Comparison of ENCODE assay signal across 9 cellular contexts in the genomic region with DNA sequence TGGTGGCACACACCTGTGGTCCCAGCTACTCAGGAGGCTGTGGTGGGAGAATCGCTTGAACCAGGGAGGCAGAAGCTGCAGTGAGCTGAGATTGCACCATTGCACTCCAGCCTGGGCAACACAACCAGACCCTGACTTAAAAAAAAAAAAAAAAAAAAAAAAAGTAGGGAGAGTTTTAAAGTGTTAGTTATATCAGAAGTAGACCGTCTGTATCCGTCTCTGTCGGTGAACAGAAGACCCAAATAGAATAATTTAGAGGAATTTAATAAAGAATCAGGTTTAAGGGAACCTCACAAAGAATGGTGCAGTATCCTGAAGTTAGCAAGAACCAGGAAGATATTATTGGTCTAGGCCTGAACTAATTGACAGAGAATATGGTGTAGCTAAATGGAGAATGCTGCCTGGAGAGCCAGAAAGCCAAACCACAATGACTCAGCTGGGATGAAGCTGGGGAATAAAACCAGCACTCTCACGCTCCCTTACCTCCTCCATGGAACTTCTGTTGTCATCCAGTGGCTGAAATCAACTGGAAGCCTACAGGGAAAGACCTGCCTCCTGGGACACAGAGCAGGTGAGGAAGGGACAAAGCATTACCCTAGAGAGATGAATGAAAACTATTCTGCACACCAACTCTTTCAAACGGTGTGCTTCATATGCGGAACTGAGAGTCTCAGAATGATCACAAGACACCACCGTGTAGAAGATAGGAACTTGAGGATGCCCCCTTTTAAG. TPM values are rescaled to one million over a fixed set of nuclear protein-coding genes. Genes with fewer than 3 reads are reported as not detected.
A peak's percentile ranks its signal among the peaks of the same experiment; 100 is the strongest.
DNase-seq lines count a peak whose midpoint lies in the region; ATAC-seq and TF ChIP-seq lines count a peak whose summit lies in the region.
"Had no signal": no experiment of that assay in that cellular context is flagged by ENCODE, and none has a peak within 500 bp of the region (broad histone marks: within the 10 kb centered on the region; RNA-seq: fewer than 3 reads in every experiment).

No MANE protein-coding gene starts in this region.

- ATAC-seq in HG03460 (IDR thresholded peaks at IDR 0.05; ENCODE audit: unreplicated experiment) (peak; percentile 87), activated B cell treated with CpG ODN at 0.5 μM for 24 hours (ENCODE audit: low read depth) (peak; percentile 71)
- peak; percentile 88 to 94 for ATAC-seq in stimulated activated naive B cell treated with anti-CD40 and anti-IgM and Interleukin-4, amounts not matched to agents 10 μg/mL and 1 μg/mL and 100 μg/mL, for 72 hours (replicated peaks)

- TF ChIP-seq CTCF in activated B cell treated with CpG ODN at 0.5 μM for 24 hours (IDR thresholded peaks at IDR 0.05) (no peak), ascending aorta (IDR thresholded peaks at IDR 0.05) (no peak)

- CTCF ChIA-PET in activated B cell treated with CpG ODN at 0.5 μM for 24 hours (lab: Charles Lee): interaction anchor here (1.0 kb wide), 1 partner anchor 318 kb away, joined by 3 read pairs; no protein-coding TSS in a partner anchor
- CTCF ChIA-PET in activated CD4-positive, alpha-beta memory T cell treated with anti-CD3 and anti-CD28 coated beads for 36 hours (lab: Charles Lee): interaction anchor here (0.6 to 1.4 kb wide), 2 partner anchors 8 to 16 kb away, joined by 3 to 5 read pairs; no protein-coding TSS in a partner anchor

- peaks cover 4% of the 10 kb centered on the region for H3K27me3 Mint-ChIP-seq in activated B cell treated with CpG ODN at 0.5 μM for 24 hours
- H3K27me3 Mint-ChIP-seq in stimulated activated naive B cell treated with anti-CD40 and anti-IgM and Interleukin-4, amounts not matched to agents 10 μg/mL and 1 μg/mL and 100 μg/mL, for 72 hours: peaks cover 5 to 9% of the 10 kb centered on the region in 2 donors
- no peaks in the 10 kb centered on the region for H3K27me3 Mint-ChIP-seq in activated CD4-positive, alpha-beta memory T cell treated with anti-CD3 and anti-CD28 coated beads for 36 hours

- DNase-seq in DMS53 (lab: John Stamatoyannopoulos, UW) (peak; percentile 33), DMS53 treated with DMSO at 0.1 percent for 48 hours (lab: John Stamatoyannopoulos, UW; ENCODE audit: unreplicated experiment) (no peak), activated B cell treated with CpG ODN at 0.5 μM for 24 hours (no peak), ascending aorta (ENCODE audit: low spot score in 2 of 2) (no peak), ureter (ENCODE audit: low spot score) (no peak)
- no peak for DNase-seq in stimulated activated naive B cell treated with anti-CD40 and anti-IgM and Interleukin-4, amounts not matched to agents 10 μg/mL and 1 μg/mL and 100 μg/mL, for 72 hours
- DNase-seq in activated CD4-positive, alpha-beta memory T cell treated with anti-CD3 and anti-CD28 coated beads for 36 hours: no peak

- no peaks in the 10 kb centered on the region for H3K9me3 ChIP-seq in ascending aorta

- no peak overlapping the region for H3K27ac ChIP-seq in ascending aorta
- H3K27ac ChIP-seq: 22Rv1 had no signal

- intact Hi-C loops in activated B cell treated with CpG ODN at 0.5 μM for 24 hours (cut with micrococcal nuclease): no loop called here
- intact Hi-C loops in ascending aorta (cut with DNase I): no loop called here
- intact Hi-C loops in activated CD4-positive, alpha-beta memory T cell treated with anti-CD3 and anti-CD28 coated beads for 36 hours (cut with micrococcal nuclease): no loop called here

- POLR2A ChIA-PET in activated B cell treated with CpG ODN at 0.5 μM for 24 hours (lab: Charles Lee): interaction anchor here (0.7 to 1.2 kb wide), 2 partner anchors 324 to 439 kb away, joined by 3 to 5 read pairs; a partner anchor contains a TSS
- POLR2A ChIA-PET in activated CD4-positive, alpha-beta memory T cell treated with anti-CD3 and anti-CD28 coated beads for 36 hours (lab: Charles Lee): no interaction called here

- no peaks in the 10 kb centered on the region for H3K4me1 ChIP-seq in ascending aorta

- H3K27me3 ChIP-seq in ascending aorta: no peaks in the 10 kb centered on the region

- H3K4me3 Mint-ChIP-seq in activated B cell treated with CpG ODN at 0.5 μM for 24 hours: no peak overlapping the region
- H3K4me3 Mint-ChIP-seq in stimulated activated naive B cell treated with anti-CD40 and anti-IgM and Interleukin-4, amounts not matched to agents 10 μg/mL and 1 μg/mL and 100 μg/mL, for 72 hours: no peak overlapping the region
- no peak overlapping the region for H3K4me3 Mint-ChIP-seq in activated CD4-positive, alpha-beta memory T cell treated with anti-CD3 and anti-CD28 coated beads for 36 hours

- H3K27ac Mint-ChIP-seq in activated B cell treated with CpG ODN at 0.5 μM for 24 hours: no peak overlapping the region
- peak overlapping the region; percentile 53 for H3K27ac Mint-ChIP-seq in stimulated activated naive B cell treated with anti-CD40 and anti-IgM and Interleukin-4, amounts not matched to agents 10 μg/mL and 1 μg/mL and 100 μg/mL, for 72 hours
- H3K27ac Mint-ChIP-seq in activated CD4-positive, alpha-beta memory T cell treated with anti-CD3 and anti-CD28 coated beads for 36 hours: no peak overlapping the region

- no peaks in the 10 kb centered on the region for H3K36me3 Mint-ChIP-seq in activated B cell treated with CpG ODN at 0.5 μM for 24 hours (ENCODE audit: low read depth)
- no peaks in the 10 kb centered on the region for H3K36me3 Mint-ChIP-seq in stimulated activated naive B cell treated with anti-CD40 and anti-IgM and Interleukin-4, amounts not matched to agents 10 μg/mL and 1 μg/mL and 100 μg/mL, for 72 hours
- H3K36me3 Mint-ChIP-seq in activated CD4-positive, alpha-beta memory T cell treated with anti-CD3 and anti-CD28 coated beads for 36 hours: no peaks in the 10 kb centered on the region

- H3K36me3 ChIP-seq in ascending aorta: no peaks in the 10 kb centered on the region

- no peak overlapping the region for H3K4me3 ChIP-seq in ascending aorta

- H3K9me3 Mint-ChIP-seq in activated B cell treated with CpG ODN at 0.5 μM for 24 hours: no peaks in the 10 kb centered on the region
- H3K9me3 Mint-ChIP-seq in stimulated activated naive B cell treated with anti-CD40 and anti-IgM and Interleukin-4, amounts not matched to agents 10 μg/mL and 1 μg/mL and 100 μg/mL, for 72 hours: no peaks in the 10 kb centered on the region
- H3K9me3 Mint-ChIP-seq in activated CD4-positive, alpha-beta memory T cell treated with anti-CD3 and anti-CD28 coated beads for 36 hours: no peaks in the 10 kb centered on the region

- H3K4me1 Mint-ChIP-seq in activated B cell treated with CpG ODN at 0.5 μM for 24 hours: peaks cover 6% of the 10 kb centered on the region
- peaks cover 4 to 6% of the 10 kb centered on the region in 2 donors for H3K4me1 Mint-ChIP-seq in stimulated activated naive B cell treated with anti-CD40 and anti-IgM and Interleukin-4, amounts not matched to agents 10 μg/mL and 1 μg/mL and 100 μg/mL, for 72 hours
- H3K4me1 Mint-ChIP-seq in activated CD4-positive, alpha-beta memory T cell treated with anti-CD3 and anti-CD28 coated beads for 36 hours (ENCODE audit: low read depth): no peaks in the 10 kb centered on the region

RNA-seq across cellular contexts. Expression of a gene that starts 39.1 kb away (rescaled TPM):
- total RNA-seq in activated B cell treated with CpG ODN at 0.5 μM for 24 hours (12.0 and 12.2 TPM in 2 replicates), ascending aorta (18.3 TPM), ureter (15.2 TPM)
- 1 to 10 TPM; 4.5 to 5.5 TPM for total RNA-seq in activated CD4-positive, alpha-beta memory T cell treated with anti-CD3 and anti-CD28 coated beads for 36 hours

RNA-seq across cellular contexts. Expression of a gene that starts 59.9 kb away (rescaled TPM):
- total RNA-seq in activated B cell treated with CpG ODN at 0.5 μM for 24 hours (not detected in 2 replicates), ascending aorta (not detected), ureter (not detected)
- not detected for total RNA-seq in activated CD4-positive, alpha-beta memory T cell treated with anti-CD3 and anti-CD28 coated beads for 36 hours
